Comparison of ENCODE assay signal across 10 cellular contexts in genomic region chr19:39186391-39186790, GRCh38. TPM values are rescaled to one million over a fixed set of nuclear protein-coding genes. Genes with fewer than 3 reads are reported as not detected.
"Had no signal": no experiment of that assay in that cellular context is flagged by ENCODE, and none has a peak within 500 bp of the region (broad histone marks: within the 10 kb centered on the region; RNA-seq: fewer than 3 reads in every experiment).

No MANE protein-coding gene starts in this region.

- FAIRE-seq: HepG2, HTR-8/SVneo had no signal

- DNase-seq: IMR-90, KBM-7, KG1 had no signal

- H3K27ac ChIP-seq: HL-60, KMS-11 had no signal

- H3K4me2 ChIP-seq: KMS-11 had no signal

- H3K9ac ChIP-seq: KMS-11 had no signal

RNA-seq across cellular contexts. Expression of gene NCCRP1, which starts 10.4 kb away (rescaled TPM):
- total RNA-seq: HepG2, HT-29, HT1080, IMR-90 had no signal
- polyA plus RNA-seq: HepG2, IgD-negative memory B cell, IMR-90 had no signal

RNA-seq across cellular contexts. Expression of gene SYCN, which starts 17.7 kb away (rescaled TPM):
- total RNA-seq: HepG2, HT-29, HT1080, IMR-90 had no signal
- polyA plus RNA-seq: HepG2, IgD-negative memory B cell, IMR-90 had no signal

RNA-seq across cellular contexts. Expression of gene IFNL3, which starts 58.4 kb away (rescaled TPM):
- total RNA-seq: HepG2, HT-29, HT1080, IMR-90 had no signal
- polyA plus RNA-seq: HepG2, IgD-negative memory B cell, IMR-90 had no signal
